ENCODE assay signal across 8 cellular contexts in the genomic region with DNA sequence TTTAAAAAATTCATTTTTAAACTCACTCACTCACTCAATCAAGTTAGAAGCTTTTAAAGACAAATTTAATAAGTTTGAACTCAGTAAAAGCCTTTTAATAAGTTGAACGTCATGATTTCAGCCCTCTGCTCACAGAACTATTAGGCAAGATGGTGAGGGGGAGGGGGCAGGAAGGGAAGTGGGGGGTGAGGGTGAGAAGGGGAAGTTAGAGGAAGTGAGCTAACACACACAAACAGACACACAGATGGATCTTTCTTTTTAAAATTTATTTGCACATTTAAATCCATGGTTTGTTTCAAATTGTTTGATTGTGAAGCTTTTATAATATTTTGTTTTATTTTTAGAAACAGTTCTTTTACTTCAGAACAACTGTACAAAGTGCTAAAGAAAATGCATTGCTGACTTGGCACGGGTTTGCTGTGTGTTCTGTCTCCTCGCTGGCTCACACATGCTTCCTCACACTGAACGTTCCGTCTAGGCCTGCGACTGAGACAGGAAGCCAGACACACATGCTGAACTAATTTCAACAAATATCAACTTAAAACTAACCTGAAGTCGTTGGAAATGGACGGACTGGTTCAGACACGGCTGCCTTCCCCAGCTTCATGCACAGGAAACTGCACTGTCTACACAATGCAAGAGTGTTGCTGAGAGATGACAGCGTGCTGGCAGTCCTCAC. TPM values are rescaled to one million over a fixed set of nuclear protein-coding genes. Genes with fewer than 3 reads are reported as not detected.
DNase-seq lines count a peak whose midpoint lies in the region; ATAC-seq and TF ChIP-seq lines count a peak whose summit lies in the region.

No MANE protein-coding gene starts in this region.

- H3K4me1 ChIP-seq in gastroesophageal sphincter = peaks cover 0 to 25% (median 11%) of the 10 kb centered on the region in 3 donors

- no peak for TF ChIP-seq POLR2A in gastroesophageal sphincter (IDR thresholded peaks at IDR 0.05)

- peak; percentile 55 for DNase-seq in stimulated activated CD4-positive, alpha-beta T cell treated with anti-CD3 and anti-CD28 coated beads, Interleukin-15, amount 100 ng/mL, for 24 hours
- no peak for DNase-seq in stimulated activated CD4-positive, alpha-beta T cell treated with anti-CD3 and anti-CD28 coated beads, Interleukin-12 subunit alpha, Interleukin-12 subunit beta, amount 100 ng/mL, for 4 hours
- DNase-seq in activated T-cell treated with anti-CD3 and anti-CD28 coated beads, Interleukin-2, amount 50 U/mL, for 48 hours = peak; percentile 52 to 56
- DNase-seq in skeletal muscle cell (ENCODE audit: low read depth) (peak; percentile 40), GOT3 (lab: John Stamatoyannopoulos, UW) (no peak), hepatic stellate cell (ENCODE audit: low spot score) (no peak)

- peaks cover 0 to 6% (median 0%) of the 10 kb centered on the region in 3 donors for H3K9me3 ChIP-seq in gastroesophageal sphincter

- H3K4me3 ChIP-seq in gastroesophageal sphincter (peak overlapping the region in 1 of 2 donors; percentile 23), skeletal muscle cell (ENCODE audit: low read depth, low read length) (no peak overlapping the region)

- TF ChIP-seq CTCF in gastroesophageal sphincter (IDR thresholded peaks at IDR 0.05) = no peak

- WGBS in gastroesophageal sphincter (ENCODE audit: low coverage in 1 of 2), 2 donors = 5 to 29% methylated on average over 5 to 9 of the region's 10 CpGs

- no peaks in the 10 kb centered on the region for H3K36me3 ChIP-seq in gastroesophageal sphincter

- H3K27ac ChIP-seq in gastroesophageal sphincter = peak overlapping the region in 3 of 4 donors; percentile 68 to 77 (median 71)

- peak; percentile 84 for ATAC-seq in gastroesophageal sphincter
- no peak for ATAC-seq in HG03520 (IDR thresholded peaks at IDR 0.05; ENCODE audit: unreplicated experiment)

- peaks cover 13% of the 10 kb centered on the region for H3K27me3 ChIP-seq in gastroesophageal sphincter

- TF ChIP-seq EP300 in gastroesophageal sphincter (IDR thresholded peaks at IDR 0.05) = no peak

RNA-seq across cellular contexts. Expression of gene ZBP1, which starts 7.9 kb away (rescaled TPM):
- under 1 TPM in 2 of 4 donors, not detected in 2; 0.08 to 0.32 TPM for total RNA-seq in gastroesophageal sphincter

Comparison
In these comparisons a context has a peak if more than half of its experiments do, and no peak if none do; other contexts are left out.
1. DNase-seq: peak in stimulated activated CD4-positive, alpha-beta T cell treated with anti-CD3 and anti-CD28 coated beads, Interleukin-15, amount 100 ng/mL, for 24 hours (single experiment), activated T-cell treated with anti-CD3 and anti-CD28 coated beads, Interleukin-2, amount 50 U/mL, for 48 hours (2 of 2) and skeletal muscle cell (single experiment); none in stimulated activated CD4-positive, alpha-beta T cell treated with anti-CD3 and anti-CD28 coated beads, Interleukin-12 subunit alpha, Interleukin-12 subunit beta, amount 100 ng/mL, for 4 hours (single experiment), GOT3 (single experiment) and hepatic stellate cell (single experiment).